In the genomic region with DNA sequence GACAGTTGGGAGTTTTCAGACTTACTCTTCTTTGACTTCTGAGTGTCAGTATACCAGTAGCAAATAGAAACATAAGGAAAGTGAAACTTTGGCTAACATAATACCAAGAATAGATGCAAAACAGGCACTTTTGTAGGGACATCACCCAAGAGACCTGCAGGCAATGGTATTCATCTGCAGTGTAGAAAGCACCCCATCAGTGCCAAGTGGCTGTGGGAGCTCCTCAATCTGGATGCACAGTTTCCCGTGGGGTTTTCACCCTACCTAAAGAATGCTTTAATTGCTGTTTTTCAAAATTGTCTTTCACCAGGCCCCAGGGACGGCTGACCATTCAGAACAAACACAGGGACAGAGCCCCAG, we compare ENCODE assay signal across 1 cellular context.
TF ChIP-seq lines count a peak whose summit lies in the region.

No MANE protein-coding gene starts in this region.

TF ChIP-seq in GM23338, 12 proteins besides CTCF, POLR2A, EP300 and RAD21 (continued from another document):
- TF ChIP-seq, protein P1, sequence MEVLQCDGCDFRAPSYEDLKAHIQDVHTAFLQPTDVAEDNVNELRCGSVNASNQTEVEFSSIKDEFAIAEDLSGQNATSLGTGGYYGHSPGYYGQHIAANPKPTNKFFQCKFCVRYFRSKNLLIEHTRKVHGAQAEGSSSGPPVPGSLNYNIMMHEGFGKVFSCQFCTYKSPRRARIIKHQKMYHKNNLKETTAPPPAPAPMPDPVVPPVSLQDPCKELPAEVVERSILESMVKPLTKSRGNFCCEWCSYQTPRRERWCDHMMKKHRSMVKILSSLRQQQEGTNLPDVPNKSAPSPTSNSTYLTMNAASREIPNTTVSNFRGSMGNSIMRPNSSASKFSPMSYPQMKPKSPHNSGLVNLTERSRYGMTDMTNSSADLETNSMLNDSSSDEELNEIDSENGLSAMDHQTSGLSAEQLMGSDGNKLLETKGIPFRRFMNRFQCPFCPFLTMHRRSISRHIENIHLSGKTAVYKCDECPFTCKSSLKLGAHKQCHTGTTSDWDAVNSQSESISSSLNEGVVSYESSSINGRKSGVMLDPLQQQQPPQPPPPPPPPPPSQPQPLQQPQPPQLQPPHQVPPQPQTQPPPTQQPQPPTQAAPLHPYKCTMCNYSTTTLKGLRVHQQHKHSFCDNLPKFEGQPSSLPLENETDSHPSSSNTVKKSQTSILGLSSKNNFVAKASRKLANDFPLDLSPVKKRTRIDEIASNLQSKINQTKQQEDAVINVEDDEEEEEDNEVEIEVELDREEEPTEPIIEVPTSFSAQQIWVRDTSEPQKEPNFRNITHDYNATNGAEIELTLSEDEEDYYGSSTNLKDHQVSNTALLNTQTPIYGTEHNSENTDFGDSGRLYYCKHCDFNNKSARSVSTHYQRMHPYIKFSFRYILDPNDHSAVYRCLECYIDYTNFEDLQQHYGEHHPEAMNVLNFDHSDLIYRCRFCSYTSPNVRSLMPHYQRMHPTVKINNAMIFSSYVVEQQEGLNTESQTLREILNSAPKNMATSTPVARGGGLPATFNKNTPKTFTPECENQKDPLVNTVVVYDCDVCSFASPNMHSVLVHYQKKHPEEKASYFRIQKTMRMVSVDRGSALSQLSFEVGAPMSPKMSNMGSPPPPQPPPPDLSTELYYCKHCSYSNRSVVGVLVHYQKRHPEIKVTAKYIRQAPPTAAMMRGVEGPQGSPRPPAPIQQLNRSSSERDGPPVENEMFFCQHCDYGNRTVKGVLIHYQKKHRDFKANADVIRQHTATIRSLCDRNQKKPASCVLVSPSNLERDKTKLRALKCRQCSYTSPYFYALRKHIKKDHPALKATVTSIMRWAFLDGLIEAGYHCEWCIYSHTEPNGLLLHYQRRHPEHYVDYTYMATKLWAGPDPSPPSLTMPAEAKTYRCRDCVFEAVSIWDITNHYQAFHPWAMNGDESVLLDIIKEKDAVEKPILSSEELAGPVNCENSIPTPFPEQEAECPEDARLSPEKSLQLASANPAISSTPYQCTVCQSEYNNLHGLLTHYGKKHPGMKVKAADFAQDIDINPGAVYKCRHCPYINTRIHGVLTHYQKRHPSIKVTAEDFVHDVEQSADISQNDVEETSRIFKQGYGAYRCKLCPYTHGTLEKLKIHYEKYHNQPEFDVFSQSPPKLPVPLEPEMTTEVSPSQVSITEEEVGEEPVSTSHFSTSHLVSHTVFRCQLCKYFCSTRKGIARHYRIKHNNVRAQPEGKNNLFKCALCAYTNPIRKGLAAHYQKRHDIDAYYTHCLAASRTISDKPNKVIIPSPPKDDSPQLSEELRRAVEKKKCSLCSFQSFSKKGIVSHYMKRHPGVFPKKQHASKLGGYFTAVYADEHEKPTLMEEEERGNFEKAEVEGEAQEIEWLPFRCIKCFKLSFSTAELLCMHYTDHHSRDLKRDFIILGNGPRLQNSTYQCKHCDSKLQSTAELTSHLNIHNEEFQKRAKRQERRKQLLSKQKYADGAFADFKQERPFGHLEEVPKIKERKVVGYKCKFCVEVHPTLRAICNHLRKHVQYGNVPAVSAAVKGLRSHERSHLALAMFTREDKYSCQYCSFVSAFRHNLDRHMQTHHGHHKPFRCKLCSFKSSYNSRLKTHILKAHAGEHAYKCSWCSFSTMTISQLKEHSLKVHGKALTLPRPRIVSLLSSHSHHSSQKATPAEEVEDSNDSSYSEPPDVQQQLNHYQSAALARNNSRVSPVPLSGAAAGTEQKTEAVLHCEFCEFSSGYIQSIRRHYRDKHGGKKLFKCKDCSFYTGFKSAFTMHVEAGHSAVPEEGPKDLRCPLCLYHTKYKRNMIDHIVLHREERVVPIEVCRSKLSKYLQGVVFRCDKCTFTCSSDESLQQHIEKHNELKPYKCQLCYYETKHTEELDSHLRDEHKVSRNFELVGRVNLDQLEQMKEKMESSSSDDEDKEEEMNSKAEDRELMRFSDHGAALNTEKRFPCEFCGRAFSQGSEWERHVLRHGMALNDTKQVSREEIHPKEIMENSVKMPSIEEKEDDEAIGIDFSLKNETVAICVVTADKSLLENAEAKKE (CRISPR knock-in tag; IDR thresholded peaks at IDR 0.05), result no peak
- TF ChIP-seq, protein P2, sequence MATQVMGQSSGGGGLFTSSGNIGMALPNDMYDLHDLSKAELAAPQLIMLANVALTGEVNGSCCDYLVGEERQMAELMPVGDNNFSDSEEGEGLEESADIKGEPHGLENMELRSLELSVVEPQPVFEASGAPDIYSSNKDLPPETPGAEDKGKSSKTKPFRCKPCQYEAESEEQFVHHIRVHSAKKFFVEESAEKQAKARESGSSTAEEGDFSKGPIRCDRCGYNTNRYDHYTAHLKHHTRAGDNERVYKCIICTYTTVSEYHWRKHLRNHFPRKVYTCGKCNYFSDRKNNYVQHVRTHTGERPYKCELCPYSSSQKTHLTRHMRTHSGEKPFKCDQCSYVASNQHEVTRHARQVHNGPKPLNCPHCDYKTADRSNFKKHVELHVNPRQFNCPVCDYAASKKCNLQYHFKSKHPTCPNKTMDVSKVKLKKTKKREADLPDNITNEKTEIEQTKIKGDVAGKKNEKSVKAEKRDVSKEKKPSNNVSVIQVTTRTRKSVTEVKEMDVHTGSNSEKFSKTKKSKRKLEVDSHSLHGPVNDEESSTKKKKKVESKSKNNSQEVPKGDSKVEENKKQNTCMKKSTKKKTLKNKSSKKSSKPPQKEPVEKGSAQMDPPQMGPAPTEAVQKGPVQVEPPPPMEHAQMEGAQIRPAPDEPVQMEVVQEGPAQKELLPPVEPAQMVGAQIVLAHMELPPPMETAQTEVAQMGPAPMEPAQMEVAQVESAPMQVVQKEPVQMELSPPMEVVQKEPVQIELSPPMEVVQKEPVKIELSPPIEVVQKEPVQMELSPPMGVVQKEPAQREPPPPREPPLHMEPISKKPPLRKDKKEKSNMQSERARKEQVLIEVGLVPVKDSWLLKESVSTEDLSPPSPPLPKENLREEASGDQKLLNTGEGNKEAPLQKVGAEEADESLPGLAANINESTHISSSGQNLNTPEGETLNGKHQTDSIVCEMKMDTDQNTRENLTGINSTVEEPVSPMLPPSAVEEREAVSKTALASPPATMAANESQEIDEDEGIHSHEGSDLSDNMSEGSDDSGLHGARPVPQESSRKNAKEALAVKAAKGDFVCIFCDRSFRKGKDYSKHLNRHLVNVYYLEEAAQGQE (IDR thresholded peaks at IDR 0.05; ENCODE audit: unreplicated experiment), result no peak
- no peak for TF ChIP-seq EZH2phosphoT487 (IDR thresholded peaks at IDR 0.05; ENCODE audit: unreplicated experiment)
- TF ChIP-seq EZH2 (IDR thresholded peaks at IDR 0.05; ENCODE audit: low read depth, unreplicated experiment), result no peak
- TF ChIP-seq, protein P3, sequence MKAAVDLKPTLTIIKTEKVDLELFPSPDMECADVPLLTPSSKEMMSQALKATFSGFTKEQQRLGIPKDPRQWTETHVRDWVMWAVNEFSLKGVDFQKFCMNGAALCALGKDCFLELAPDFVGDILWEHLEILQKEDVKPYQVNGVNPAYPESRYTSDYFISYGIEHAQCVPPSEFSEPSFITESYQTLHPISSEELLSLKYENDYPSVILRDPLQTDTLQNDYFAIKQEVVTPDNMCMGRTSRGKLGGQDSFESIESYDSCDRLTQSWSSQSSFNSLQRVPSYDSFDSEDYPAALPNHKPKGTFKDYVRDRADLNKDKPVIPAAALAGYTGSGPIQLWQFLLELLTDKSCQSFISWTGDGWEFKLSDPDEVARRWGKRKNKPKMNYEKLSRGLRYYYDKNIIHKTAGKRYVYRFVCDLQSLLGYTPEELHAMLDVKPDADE (IDR thresholded peaks at IDR 0.05), result no peak
- TF ChIP-seq ZNF331 (CRISPR knock-in tag; IDR thresholded peaks at IDR 0.05; ENCODE audit: low read depth), result no peak
